Comparison of ENCODE assay signal across 32 cellular contexts in genomic region chr2:176090870-176091269, GRCh38. TPM values are rescaled to one million over a fixed set of nuclear protein-coding genes. Genes with fewer than 3 reads are reported as not detected.
"Had no signal": no experiment of that assay in that cellular context is flagged by ENCODE, and none has a peak within 500 bp of the region (broad histone marks: within the 10 kb centered on the region; RNA-seq: fewer than 3 reads in every experiment).

No MANE protein-coding gene starts in this region.

- H3K4me1 ChIP-seq: parathyroid adenoma had no signal

- H3K4me3 ChIP-seq: esophagus squamous epithelium, psoas muscle, stomach, thyroid gland had no signal

- H3K27ac ChIP-seq: epithelial cell of prostate, esophagus squamous epithelium, parathyroid adenoma, psoas muscle, stomach, thyroid gland had no signal

- H3K9me3 Mint-ChIP-seq: dendritic cell treated with granulocyte-macrophage colony-stimulating factor and Interleukin-4, amounts not matched to agents 40 ng/mL and 50 ng/mL, for 4 days; mesothelial cell of epicardium had no signal

- H3K4me3 Mint-ChIP-seq: activated CD8-positive, alpha-beta memory T cell treated with anti-CD3 and anti-CD28 coated beads, Interleukin-2, amount 10 ng/mL, durations not matched to agents 7 days and 5 days; dendritic cell treated with granulocyte-macrophage colony-stimulating factor and Interleukin-4, amounts not matched to agents 40 ng/mL and 50 ng/mL, for 4 days; mesothelial cell of epicardium; stimulated activated memory B cell treated with anti-CD40 and anti-IgM and Interleukin-4, amounts not matched to agents 10 μg/mL and 1 μg/mL and 100 μg/mL, for 72 hours had no signal

- H3K9ac ChIP-seq: parathyroid adenoma had no signal

- H3K9me3 ChIP-seq: esophagus squamous epithelium, psoas muscle, thyroid gland had no signal

- ATAC-seq: activated CD8-positive, alpha-beta memory T cell treated with anti-CD3 and anti-CD28 coated beads, Interleukin-2, amount 10 ng/mL, durations not matched to agents 7 days and 5 days; activated CD8-positive, alpha-beta T cell treated with anti-CD3 and anti-CD28 coated beads, Interleukin-2, amount 10 ng/mL, durations not matched to agents 7 days and 5 days; left cardiac atrium; psoas muscle; stimulated activated memory B cell treated with anti-CD40 and anti-IgM and Interleukin-4, amounts not matched to agents 10 μg/mL and 1 μg/mL and 100 μg/mL, for 72 hours; T-cell had no signal

- H3K36me3 ChIP-seq: esophagus squamous epithelium, stomach, thyroid gland had no signal

- DNase-seq: activated B cell treated with CpG ODN at 0.5 μM for 24 hours; activated CD8-positive, alpha-beta memory T cell treated with anti-CD3 and anti-CD28 coated beads, Interleukin-2, amount 10 ng/mL, durations not matched to agents 7 days and 5 days; activated CD8-positive, alpha-beta T cell treated with anti-CD3 and anti-CD28 coated beads, Interleukin-2, amount 10 ng/mL, durations not matched to agents 7 days and 5 days; activated naive CD4-positive, alpha-beta T cell; activated naive CD8-positive, alpha-beta T cell treated with anti-CD3 and anti-CD28 coated beads, Interleukin-2, amount 10 ng/mL, durations not matched to agents 7 days and 5 days; amniotic stem cell; central memory CD4-positive, alpha-beta T cell; effector CD4-positive, alpha-beta T cell; esophagus squamous epithelium; foreskin melanocyte; glutamatergic neuron; left cardiac atrium; naive B cell; nephron progenitor cell; nucleus accumbens; psoas muscle; stimulated activated CD4-positive, alpha-beta T cell treated with anti-CD3 and anti-CD28 coated beads, Interleukin-1b, Interleukin-23, amount 100 ng/mL, for 48 hours; stimulated activated CD4-positive, alpha-beta T cell treated with anti-CD3 and anti-CD28 coated beads, Interleukin-4, amount 100 ng/mL, for 4 hours; stimulated activated CD8-positive, alpha-beta memory T cell treated with anti-CD3 and anti-CD28 coated beads, Interleukin-4, amount 100 ng/mL, for 48 hours; stomach; thyroid gland had no signal

- H2AFZ ChIP-seq: parathyroid adenoma had no signal

- H3K27ac Mint-ChIP-seq: activated B cell treated with CpG ODN at 0.5 μM for 24 hours; dendritic cell treated with granulocyte-macrophage colony-stimulating factor and Interleukin-4, amounts not matched to agents 40 ng/mL and 50 ng/mL, for 4 days; mesothelial cell of epicardium; nephron progenitor cell; stimulated activated memory B cell treated with anti-CD40 and anti-IgM and Interleukin-4, amounts not matched to agents 10 μg/mL and 1 μg/mL and 100 μg/mL, for 72 hours had no signal

- H3K36me3 Mint-ChIP-seq: mesothelial cell of epicardium; stimulated activated memory B cell treated with anti-CD40 and anti-IgM and Interleukin-4, amounts not matched to agents 10 μg/mL and 1 μg/mL and 100 μg/mL, for 72 hours; T-cell had no signal

- H3K79me2 ChIP-seq: parathyroid adenoma had no signal

- H3K4me2 ChIP-seq: smooth muscle cell had no signal

RNA-seq across cellular contexts. Expression of gene HOXD13, which starts 1.7 kb away (rescaled TPM):
- total RNA-seq: activated B cell treated with CpG ODN at 0.5 μM for 24 hours; activated CD8-positive, alpha-beta memory T cell treated with anti-CD3 and anti-CD28 coated beads, Interleukin-2, amount 10 ng/mL, durations not matched to agents 7 days and 5 days; activated CD8-positive, alpha-beta T cell treated with anti-CD3 and anti-CD28 coated beads, Interleukin-2, amount 10 ng/mL, durations not matched to agents 7 days and 5 days; activated naive CD8-positive, alpha-beta T cell treated with anti-CD3 and anti-CD28 coated beads, Interleukin-2, amount 10 ng/mL, durations not matched to agents 7 days and 5 days; esophagus squamous epithelium; left cardiac atrium; psoas muscle; stomach; T-cell; T-helper 2 cell treated with Interferon-gamma antibody and Interleukin-4, amounts not matched to agents 100 ng/mL and 5 ng/mL, for 36 hours; thyroid gland; ureter had no signal
- polyA plus RNA-seq: keratinocyte, stomach had no signal

RNA-seq across cellular contexts. Expression of gene EVX2, which starts 7.1 kb away (rescaled TPM):
- total RNA-seq: activated B cell treated with CpG ODN at 0.5 μM for 24 hours; activated CD8-positive, alpha-beta memory T cell treated with anti-CD3 and anti-CD28 coated beads, Interleukin-2, amount 10 ng/mL, durations not matched to agents 7 days and 5 days; activated CD8-positive, alpha-beta T cell treated with anti-CD3 and anti-CD28 coated beads, Interleukin-2, amount 10 ng/mL, durations not matched to agents 7 days and 5 days; activated naive CD8-positive, alpha-beta T cell treated with anti-CD3 and anti-CD28 coated beads, Interleukin-2, amount 10 ng/mL, durations not matched to agents 7 days and 5 days; esophagus squamous epithelium; left cardiac atrium; lower leg skin; mesothelial cell of epicardium; psoas muscle; stomach; T-cell; T-helper 2 cell treated with Interferon-gamma antibody and Interleukin-4, amounts not matched to agents 100 ng/mL and 5 ng/mL, for 36 hours; thyroid gland; ureter had no signal
- polyA plus RNA-seq: keratinocyte, psoas muscle, smooth muscle cell, stomach had no signal

RNA-seq across cellular contexts. Expression of gene HOXD12, which starts 8.7 kb away (rescaled TPM):
- total RNA-seq: activated B cell treated with CpG ODN at 0.5 μM for 24 hours; activated CD8-positive, alpha-beta memory T cell treated with anti-CD3 and anti-CD28 coated beads, Interleukin-2, amount 10 ng/mL, durations not matched to agents 7 days and 5 days; activated CD8-positive, alpha-beta T cell treated with anti-CD3 and anti-CD28 coated beads, Interleukin-2, amount 10 ng/mL, durations not matched to agents 7 days and 5 days; activated naive CD8-positive, alpha-beta T cell treated with anti-CD3 and anti-CD28 coated beads, Interleukin-2, amount 10 ng/mL, durations not matched to agents 7 days and 5 days; esophagus squamous epithelium; left cardiac atrium; psoas muscle; smooth muscle cell; stomach; T-cell; T-helper 2 cell treated with Interferon-gamma antibody and Interleukin-4, amounts not matched to agents 100 ng/mL and 5 ng/mL, for 36 hours; thyroid gland; ureter had no signal
- polyA plus RNA-seq: keratinocyte, psoas muscle, smooth muscle cell, stomach had no signal

RNA-seq across cellular contexts. Expression of gene HOXD11, which starts 16.2 kb away (rescaled TPM):
- total RNA-seq: activated B cell treated with CpG ODN at 0.5 μM for 24 hours; activated CD8-positive, alpha-beta memory T cell treated with anti-CD3 and anti-CD28 coated beads, Interleukin-2, amount 10 ng/mL, durations not matched to agents 7 days and 5 days; activated CD8-positive, alpha-beta T cell treated with anti-CD3 and anti-CD28 coated beads, Interleukin-2, amount 10 ng/mL, durations not matched to agents 7 days and 5 days; activated naive CD8-positive, alpha-beta T cell treated with anti-CD3 and anti-CD28 coated beads, Interleukin-2, amount 10 ng/mL, durations not matched to agents 7 days and 5 days; esophagus squamous epithelium; left cardiac atrium; psoas muscle; stomach; T-cell; T-helper 2 cell treated with Interferon-gamma antibody and Interleukin-4, amounts not matched to agents 100 ng/mL and 5 ng/mL, for 36 hours; thyroid gland had no signal
- polyA plus RNA-seq: keratinocyte, psoas muscle, stomach had no signal

RNA-seq across cellular contexts. Expression of gene HOXD10, which starts 25.7 kb away (rescaled TPM):
- total RNA-seq: activated B cell treated with CpG ODN at 0.5 μM for 24 hours; activated CD8-positive, alpha-beta memory T cell treated with anti-CD3 and anti-CD28 coated beads, Interleukin-2, amount 10 ng/mL, durations not matched to agents 7 days and 5 days; activated CD8-positive, alpha-beta T cell treated with anti-CD3 and anti-CD28 coated beads, Interleukin-2, amount 10 ng/mL, durations not matched to agents 7 days and 5 days; activated naive CD8-positive, alpha-beta T cell treated with anti-CD3 and anti-CD28 coated beads, Interleukin-2, amount 10 ng/mL, durations not matched to agents 7 days and 5 days; left cardiac atrium; psoas muscle; T-cell; T-helper 2 cell treated with Interferon-gamma antibody and Interleukin-4, amounts not matched to agents 100 ng/mL and 5 ng/mL, for 36 hours had no signal
- polyA plus RNA-seq: keratinocyte, stomach had no signal
